20 cellular contexts compared by ENCODE assay signal in genomic region chr2:45943231-45944044, GRCh38.
A peak's percentile ranks its signal among the peaks of the same experiment; 100 is the strongest.
DNase-seq lines count a peak whose midpoint lies in the region; ATAC-seq, FAIRE-seq and TF ChIP-seq lines count a peak whose summit lies in the region.
"Had no signal": no experiment of that assay in that cellular context is flagged by ENCODE, and none has a peak within 500 bp of the region (broad histone marks: within the 10 kb centered on the region; RNA-seq: fewer than 3 reads in every experiment).

No MANE protein-coding gene starts in this region.

- H3K4me2 ChIP-seq in neural progenitor cell = no peak overlapping the region

- H2AFZ ChIP-seq in neural progenitor cell (replicated peaks) = no peak overlapping the region

- H3K27ac Mint-ChIP-seq in chondrocyte (ENCODE audit: unreplicated experiment) (peak overlapping the region; percentile 29), neural progenitor cell (no peak overlapping the region), mesothelial cell of epicardium (no peak overlapping the region)
- H3K27ac Mint-ChIP-seq in activated CD4-positive, alpha-beta T cell treated with anti-CD3 and anti-CD28 coated beads, Interleukin-2, amount 10 ng/mL, durations not matched to agents 7 days and 5 days = no peak overlapping the region
- H3K27ac Mint-ChIP-seq: activated B cell treated with CpG ODN at 0.5 μM for 24 hours; activated CD8-positive, alpha-beta memory T cell treated with anti-CD3 and anti-CD28 coated beads, Interleukin-2, amount 10 ng/mL, durations not matched to agents 7 days and 5 days; immature natural killer cell; T-cell had no signal

- no peaks in the 10 kb centered on the region for H3K9me3 Mint-ChIP-seq in chondrocyte (ENCODE audit: low read depth)
- no peaks in the 10 kb centered on the region for H3K9me3 Mint-ChIP-seq in neural progenitor cell
- no peaks in the 10 kb centered on the region for H3K9me3 Mint-ChIP-seq in mesothelial cell of epicardium
- H3K9me3 Mint-ChIP-seq in activated CD4-positive, alpha-beta T cell treated with anti-CD3 and anti-CD28 coated beads, Interleukin-2, amount 10 ng/mL, durations not matched to agents 7 days and 5 days = no peaks in the 10 kb centered on the region
- H3K9me3 Mint-ChIP-seq: activated B cell treated with CpG ODN at 0.5 μM for 24 hours, immature natural killer cell, T-cell had no signal

- no peaks in the 10 kb centered on the region for H3K9me3 ChIP-seq in neural progenitor cell (ENCODE audit: low read depth)
- H3K9me3 ChIP-seq: Peyer's patch had no signal

- TF ChIP-seq CTCF in D721Med (IDR thresholded peaks at IDR 0.05; ENCODE audit: insufficient read depth, missing control alignments) = peak; percentile 4
- TF ChIP-seq CTCF in chondrocyte (IDR thresholded peaks at IDR 0.05) = peak; percentile 28
- peak; percentile 12 for TF ChIP-seq CTCF in neural progenitor cell (IDR thresholded peaks at IDR 0.05)
- TF ChIP-seq CTCF in mesothelial cell of epicardium (IDR thresholded peaks at IDR 0.05; ENCODE audit: unreplicated experiment) = no peak

- no peak overlapping the region for H3K27ac ChIP-seq in neural progenitor cell
- H3K27ac ChIP-seq: foreskin keratinocyte had no signal

- CTCF ChIA-PET in activated CD4-positive, alpha-beta T cell treated with anti-CD3 and anti-CD28 coated beads, Interleukin-2, amount 10 ng/mL, durations not matched to agents 7 days and 5 days (lab: Charles Lee) = interaction anchor here (1.3 to 1.6 kb wide), 2 partner anchors 9 to 14 kb away, joined by 3 read pairs; no protein-coding TSS in a partner anchor

- no peak overlapping the region for H3K9ac ChIP-seq in neural progenitor cell

- no peaks in the 10 kb centered on the region for H3K79me2 ChIP-seq in neural progenitor cell (ENCODE audit: low read depth)

- no peaks in the 10 kb centered on the region for H4K20me1 ChIP-seq in neural progenitor cell (ENCODE audit: low read depth)

- H3F3A ChIP-seq in neural progenitor cell (ENCODE audit: low read depth) = peaks cover 8% of the 10 kb centered on the region

- H3K4me1 Mint-ChIP-seq in chondrocyte (ENCODE audit: low read depth) (peaks cover 36% of the 10 kb centered on the region), neural progenitor cell (peaks cover 39% of the 10 kb centered on the region), mesothelial cell of epicardium (peaks cover 46% of the 10 kb centered on the region)
- H3K4me1 Mint-ChIP-seq in activated CD4-positive, alpha-beta T cell treated with anti-CD3 and anti-CD28 coated beads, Interleukin-2, amount 10 ng/mL, durations not matched to agents 7 days and 5 days = no peaks in the 10 kb centered on the region
- H3K4me1 Mint-ChIP-seq: activated CD8-positive, alpha-beta memory T cell treated with anti-CD3 and anti-CD28 coated beads, Interleukin-2, amount 10 ng/mL, durations not matched to agents 7 days and 5 days; immature natural killer cell; T-cell had no signal

- no peaks in the 10 kb centered on the region for H3K36me3 Mint-ChIP-seq in chondrocyte (ENCODE audit: low read depth)
- H3K36me3 Mint-ChIP-seq in neural progenitor cell = no peaks in the 10 kb centered on the region
- no peaks in the 10 kb centered on the region for H3K36me3 Mint-ChIP-seq in mesothelial cell of epicardium
- H3K36me3 Mint-ChIP-seq in activated CD4-positive, alpha-beta T cell treated with anti-CD3 and anti-CD28 coated beads, Interleukin-2, amount 10 ng/mL, durations not matched to agents 7 days and 5 days (ENCODE audit: low read depth) = peaks cover 2% of the 10 kb centered on the region
- H3K36me3 Mint-ChIP-seq: activated CD8-positive, alpha-beta memory T cell treated with anti-CD3 and anti-CD28 coated beads, Interleukin-2, amount 10 ng/mL, durations not matched to agents 7 days and 5 days had no signal

- no peak for ATAC-seq in GM21526 (IDR thresholded peaks at IDR 0.05; ENCODE audit: low FRiP score, unreplicated experiment)
- ATAC-seq: activated CD8-positive, alpha-beta memory T cell treated with anti-CD3 and anti-CD28 coated beads, Interleukin-2, amount 10 ng/mL, durations not matched to agents 7 days and 5 days; stimulated activated naive CD8-positive, alpha-beta T cell treated with anti-CD3 and anti-CD28 coated beads, Interleukin-15, Interleukin-2, amounts not matched to agents 100 U/mL and 50 U/mL, for 24 hours; T-cell had no signal

- no peak for DNase-seq in D721Med (ENCODE audit: insufficient read length, low spot score)
- peak; percentile 22 for DNase-seq in NCI-H146 treated with DMSO at 0.1 percent for 48 hours (lab: John Stamatoyannopoulos, UW; ENCODE audit: unreplicated experiment)
- no peak for DNase-seq in chondrocyte (ENCODE audit: low spot score)
- no peak for DNase-seq in neural progenitor cell (ENCODE audit: low spot score)
- no peak for DNase-seq in NCI-H2227 (lab: John Stamatoyannopoulos, UW; ENCODE audit: unreplicated experiment)
- DNase-seq in mesothelial cell of epicardium (ENCODE audit: low spot score in 2 of 2, unreplicated experiment in 2 of 2) = no peak
- no peak for DNase-seq in activated CD4-positive, alpha-beta T cell treated with anti-CD3 and anti-CD28 coated beads, Interleukin-2, amount 10 ng/mL, durations not matched to agents 7 days and 5 days
- DNase-seq: activated B cell treated with CpG ODN at 0.5 μM for 24 hours; activated CD8-positive, alpha-beta memory T cell treated with anti-CD3 and anti-CD28 coated beads, Interleukin-2, amount 10 ng/mL, durations not matched to agents 7 days and 5 days; activated naive CD4-positive, alpha-beta T cell treated with Interleukin-2 at 50 U/mL for 16 hours; effector memory CD4-positive, alpha-beta T cell; immature natural killer cell; NCI-H1048; Peyer's patch; small intestine; stimulated activated naive CD8-positive, alpha-beta T cell treated with anti-CD3 and anti-CD28 coated beads, Interleukin-15, Interleukin-2, amounts not matched to agents 100 U/mL and 50 U/mL, for 24 hours; T-cell had no signal

- no peak overlapping the region for H3K4me3 ChIP-seq in neural progenitor cell
- H3K4me3 ChIP-seq: Peyer's patch had no signal

- H3K4me1 ChIP-seq in neural progenitor cell = peaks cover 25% of the 10 kb centered on the region

- no peak overlapping the region for H3K4me3 Mint-ChIP-seq in chondrocyte (ENCODE audit: unreplicated experiment)
- no peak overlapping the region for H3K4me3 Mint-ChIP-seq in neural progenitor cell
- no peak overlapping the region for H3K4me3 Mint-ChIP-seq in mesothelial cell of epicardium
- H3K4me3 Mint-ChIP-seq in activated CD4-positive, alpha-beta T cell treated with anti-CD3 and anti-CD28 coated beads, Interleukin-2, amount 10 ng/mL, durations not matched to agents 7 days and 5 days = no peak overlapping the region
- H3K4me3 Mint-ChIP-seq: activated B cell treated with CpG ODN at 0.5 μM for 24 hours; activated CD8-positive, alpha-beta memory T cell treated with anti-CD3 and anti-CD28 coated beads, Interleukin-2, amount 10 ng/mL, durations not matched to agents 7 days and 5 days; CD14-positive monocyte; immature natural killer cell; T-cell had no signal

- no peaks in the 10 kb centered on the region for H3K36me3 ChIP-seq in neural progenitor cell
- H3K36me3 ChIP-seq: Peyer's patch had no signal

- no peaks in the 10 kb centered on the region for H3K27me3 Mint-ChIP-seq in chondrocyte (ENCODE audit: low read depth)
- H3K27me3 Mint-ChIP-seq in neural progenitor cell (ENCODE audit: insufficient read depth, low read depth) = peaks cover 2% of the 10 kb centered on the region
- no peaks in the 10 kb centered on the region for H3K27me3 Mint-ChIP-seq in mesothelial cell of epicardium (ENCODE audit: low read depth)
- no peaks in the 10 kb centered on the region for H3K27me3 Mint-ChIP-seq in activated CD4-positive, alpha-beta T cell treated with anti-CD3 and anti-CD28 coated beads, Interleukin-2, amount 10 ng/mL, durations not matched to agents 7 days and 5 days
- H3K27me3 Mint-ChIP-seq: activated B cell treated with CpG ODN at 0.5 μM for 24 hours; activated CD8-positive, alpha-beta memory T cell treated with anti-CD3 and anti-CD28 coated beads, Interleukin-2, amount 10 ng/mL, durations not matched to agents 7 days and 5 days; T-cell had no signal

- no peaks in the 10 kb centered on the region for H3K27me3 ChIP-seq in neural progenitor cell
- H3K27me3 ChIP-seq: foreskin keratinocyte, Peyer's patch had no signal

- POLR2A ChIA-PET in activated CD4-positive, alpha-beta T cell treated with anti-CD3 and anti-CD28 coated beads, Interleukin-2, amount 10 ng/mL, durations not matched to agents 7 days and 5 days (lab: Charles Lee) = no interaction called here

- FAIRE-seq in D721Med (lab: Jason Lieb, UNC) = no peak
- FAIRE-seq: small intestine had no signal
